Comparison of ENCODE assay signal across 12 cellular contexts in the genomic region with DNA sequence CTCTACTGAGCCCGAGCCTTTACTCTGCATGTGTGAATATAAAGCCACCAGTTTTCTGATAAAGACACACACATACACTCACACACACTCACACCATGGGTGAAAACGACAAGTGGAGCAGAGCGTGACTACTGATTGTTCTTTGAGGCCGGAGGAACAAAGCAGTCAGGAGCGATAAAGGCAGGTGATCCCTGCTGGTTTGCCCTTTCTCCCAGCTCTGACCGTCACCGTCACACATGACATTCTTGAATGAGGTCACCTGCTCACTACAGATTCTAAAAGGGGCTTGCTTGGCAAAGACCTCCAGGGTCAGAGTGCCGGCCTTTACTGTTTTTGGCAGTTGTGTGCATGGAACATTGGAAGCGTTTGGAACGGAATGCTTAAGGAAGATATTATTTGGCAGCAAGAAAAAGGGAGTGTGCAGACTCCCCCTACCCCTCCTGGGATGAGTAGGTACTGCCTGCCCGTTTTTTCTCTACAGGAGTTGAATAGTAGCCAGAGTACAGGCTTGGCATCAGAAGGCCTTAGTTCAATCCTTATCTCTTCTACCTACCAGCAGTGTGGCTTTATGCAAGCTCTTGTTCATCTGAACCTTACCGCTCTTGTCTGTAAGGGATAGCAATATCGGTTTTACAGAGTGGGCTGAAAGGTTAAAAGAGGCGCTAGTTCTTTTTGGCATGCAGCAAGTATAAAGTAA.
A peak's percentile ranks its signal among the peaks of the same experiment; 100 is the strongest.
DNase-seq lines count a peak whose midpoint lies in the region; ATAC-seq, FAIRE-seq and TF ChIP-seq lines count a peak whose summit lies in the region.
"Had no signal": no experiment of that assay in that cellular context is flagged by ENCODE, and none has a peak within 500 bp of the region (broad histone marks: within the 10 kb centered on the region; RNA-seq: fewer than 3 reads in every experiment).

No MANE protein-coding gene starts in this region.

- H3K27me3 ChIP-seq in gastroesophageal sphincter, result no peaks in the 10 kb centered on the region
- H3K27me3 ChIP-seq in neural progenitor cell, result no peaks in the 10 kb centered on the region
- H3K27me3 ChIP-seq in left lung, result no peaks in the 10 kb centered on the region

- TF ChIP-seq CTCF in D721Med (IDR thresholded peaks at IDR 0.05; ENCODE audit: insufficient read depth, missing control alignments) (no peak), gastroesophageal sphincter (IDR thresholded peaks at IDR 0.05) (no peak), neural progenitor cell (IDR thresholded peaks at IDR 0.05) (no peak), left lung (IDR thresholded peaks at IDR 0.05) (no peak)

- peaks cover 19% of the 10 kb centered on the region for H3K36me3 Mint-ChIP-seq in neural progenitor cell
- H3K36me3 Mint-ChIP-seq in activated naive CD4-positive, alpha-beta T cell treated with anti-CD3 and anti-CD28 coated beads, Interleukin-2, amount 50 U/mL, for 72 hours, result no peaks in the 10 kb centered on the region

- H3K27ac Mint-ChIP-seq in neural progenitor cell, result peak overlapping the region; percentile 99
- no peak overlapping the region for H3K27ac Mint-ChIP-seq in activated naive CD4-positive, alpha-beta T cell treated with anti-CD3 and anti-CD28 coated beads, Interleukin-2, amount 50 U/mL, for 72 hours

- no peak for ATAC-seq in gastroesophageal sphincter
- ATAC-seq in GM21360 (IDR thresholded peaks at IDR 0.05; ENCODE audit: unreplicated experiment), result no peak
- no peak for ATAC-seq in activated naive CD4-positive, alpha-beta T cell treated with anti-CD3 and anti-CD28 coated beads, Interleukin-2, amount 50 U/mL, for 72 hours
- ATAC-seq in left lung, result no peak

- peak overlapping the region; percentile 21 for H3K4me3 Mint-ChIP-seq in neural progenitor cell

- peaks cover 5% of the 10 kb centered on the region for H3K27me3 Mint-ChIP-seq in neural progenitor cell (ENCODE audit: insufficient read depth, low read depth)

- FAIRE-seq in D721Med (lab: Jason Lieb, UNC), result peak; percentile 29
- FAIRE-seq: H54 had no signal

- WGBS in gastroesophageal sphincter (ENCODE audit: low coverage in 1 of 2), 2 donors, result 29 to 49% methylated on average over 7 to 11 of the region's 14 CpGs

- no peak overlapping the region for H2AFZ ChIP-seq in neural progenitor cell (replicated peaks)

- peaks cover 100% of the 10 kb centered on the region for H3K79me2 ChIP-seq in neural progenitor cell (ENCODE audit: low read depth)

- peaks cover 78% of the 10 kb centered on the region for H4K20me1 ChIP-seq in neural progenitor cell (ENCODE audit: low read depth)

- no peaks in the 10 kb centered on the region for H3K36me3 ChIP-seq in gastroesophageal sphincter
- H3K36me3 ChIP-seq in neural progenitor cell, result no peaks in the 10 kb centered on the region
- H3K36me3 ChIP-seq in left lung, result no peaks in the 10 kb centered on the region

- DNase-seq in D721Med (ENCODE audit: insufficient read length, low spot score), result no peak
- DNase-seq in NCI-H748 (lab: John Stamatoyannopoulos, UW; ENCODE audit: unreplicated experiment), result peak; percentile 66
- DNase-seq in neural progenitor cell (ENCODE audit: low spot score), result no peak
- DNase-seq in glomerular visceral epithelial cell (ENCODE audit: extremely low spot score), result no peak
- no peak for DNase-seq in activated naive CD4-positive, alpha-beta T cell treated with anti-CD3 and anti-CD28 coated beads, Interleukin-2, amount 50 U/mL, for 72 hours (ENCODE audit: low spot score in 2 of 2)
- DNase-seq in left lung, result no peak
- DNase-seq: DMS79 treated with DMSO at 0.1 percent for 48 hours, erythroblast, NCI-H1105 treated with DMSO at 0.1 percent for 48 hours had no signal

- H3K4me1 ChIP-seq in gastroesophageal sphincter, result peaks cover 41 to 100% (median 47%) of the 10 kb centered on the region in 3 donors
- H3K4me1 ChIP-seq in neural progenitor cell, result peaks cover 53% of the 10 kb centered on the region
- H3K4me1 ChIP-seq in left lung, result peaks cover 0 to 3% of the 10 kb centered on the region in 2 donors

- peaks cover 2% of the 10 kb centered on the region for H3K9me3 Mint-ChIP-seq in neural progenitor cell
- no peaks in the 10 kb centered on the region for H3K9me3 Mint-ChIP-seq in activated naive CD4-positive, alpha-beta T cell treated with anti-CD3 and anti-CD28 coated beads, Interleukin-2, amount 50 U/mL, for 72 hours

- H3K9me3 ChIP-seq in gastroesophageal sphincter, result no peaks in the 10 kb centered on the region
- H3K9me3 ChIP-seq in neural progenitor cell (ENCODE audit: low read depth), result no peaks in the 10 kb centered on the region
- no peaks in the 10 kb centered on the region for H3K9me3 ChIP-seq in left lung

- peaks cover 83% of the 10 kb centered on the region for H3K4me1 Mint-ChIP-seq in neural progenitor cell

- H3F3A ChIP-seq in neural progenitor cell (ENCODE audit: low read depth), result peaks cover 20% of the 10 kb centered on the region

- H3K4me2 ChIP-seq in neural progenitor cell, result no peak overlapping the region

- H3K4me3 ChIP-seq in gastroesophageal sphincter (no peak overlapping the region), neural progenitor cell (no peak overlapping the region), left lung (no peak overlapping the region)

- H3K9ac ChIP-seq in neural progenitor cell, result no peak overlapping the region

- no peak for TF ChIP-seq POLR2A in gastroesophageal sphincter (IDR thresholded peaks at IDR 0.05)

- H3K27ac ChIP-seq in gastroesophageal sphincter (peak overlapping the region; percentile 62 to 89 (median 80)), neural progenitor cell (no peak overlapping the region), left lung (no peak overlapping the region)

- intact Hi-C loops in left lung (cut with DNase I), result no loop called here

- TF ChIP-seq EP300 in gastroesophageal sphincter (IDR thresholded peaks at IDR 0.05), result no peak

Comparison
In these comparisons a context has a peak if more than half of its experiments do, and no peak if none do; other contexts are left out.
1. H3K27ac ChIP-seq: peak in gastroesophageal sphincter (4 of 4); none in neural progenitor cell (single experiment) and left lung (0 of 2).